In genomic region chr20:62928246-62928939, GRCh38 we compare ENCODE assay signal across 8 cellular contexts. TPM values are rescaled to one million over a fixed set of nuclear protein-coding genes. Genes with fewer than 3 reads are reported as not detected.
DNase-seq lines count a peak whose midpoint lies in the region; ATAC-seq lines count a peak whose summit lies in the region.

No MANE protein-coding gene starts in this region.

- CTCF ChIA-PET in activated CD4-positive, alpha-beta T cell treated with anti-CD3 and anti-CD28 coated beads for 36 hours (lab: Charles Lee), result interaction anchor here (0.9 to 3.9 kb wide), 5 partner anchors 8 to 28 kb away, joined by 3 to 15 read pairs (median 4); partner anchors contain the start of gene GID8

- peak overlapping the region; percentile 84 for H3K4me3 Mint-ChIP-seq in activated CD4-positive, alpha-beta T cell treated with anti-CD3 and anti-CD28 coated beads for 36 hours
- peak overlapping the region; percentile 90 to 97 (median 93) for H3K4me3 Mint-ChIP-seq in immature natural killer cell

- peaks cover 11% of the 10 kb centered on the region for H3K36me3 Mint-ChIP-seq in activated CD4-positive, alpha-beta T cell treated with anti-CD3 and anti-CD28 coated beads for 36 hours (ENCODE audit: low read depth)
- H3K36me3 Mint-ChIP-seq in immature natural killer cell, result peaks cover 0 to 3% (median 0%) of the 10 kb centered on the region in 3 donors

- H3K9me3 ChIP-seq in stomach smooth muscle (ENCODE audit: control insufficient read depth in 2 of 2, low read length in 2 of 2), result no peaks in the 10 kb centered on the region

- H3K4me1 Mint-ChIP-seq in activated CD4-positive, alpha-beta T cell treated with anti-CD3 and anti-CD28 coated beads for 36 hours, result peaks cover 65% of the 10 kb centered on the region
- H3K4me1 Mint-ChIP-seq in immature natural killer cell, result peaks cover 62 to 73% of the 10 kb centered on the region in 2 donors

- H3K27me3 ChIP-seq in stomach smooth muscle (ENCODE audit: control insufficient read depth in 1 of 2, insufficient read depth in 2 of 2, low read length in 2 of 2), result no peaks in the 10 kb centered on the region

- H3K27ac Mint-ChIP-seq in activated CD4-positive, alpha-beta T cell treated with anti-CD3 and anti-CD28 coated beads for 36 hours, result peak overlapping the region; percentile 52
- H3K27ac Mint-ChIP-seq in immature natural killer cell, result peak overlapping the region; percentile 73 to 96 (median 94)

- no peaks in the 10 kb centered on the region for H3K9me3 Mint-ChIP-seq in activated CD4-positive, alpha-beta T cell treated with anti-CD3 and anti-CD28 coated beads for 36 hours (ENCODE audit: low read depth)
- H3K9me3 Mint-ChIP-seq in immature natural killer cell, result no peaks in the 10 kb centered on the region

- H3K27me3 Mint-ChIP-seq in activated CD4-positive, alpha-beta T cell treated with anti-CD3 and anti-CD28 coated beads for 36 hours, result no peaks in the 10 kb centered on the region
- peaks cover 2 to 18% (median 8%) of the 10 kb centered on the region in 3 donors for H3K27me3 Mint-ChIP-seq in immature natural killer cell (ENCODE audit: low read depth in 3 of 3)

- intact Hi-C loops in activated CD4-positive, alpha-beta T cell treated with anti-CD3 and anti-CD28 coated beads for 36 hours (cut with DNase I, micrococcal nuclease), result loop anchor here (1.0 to 10.0 kb wide), 9 partner anchors 9 to 786 kb away; partner anchors contain the start of genes ARFGAP1 (in 1 of the 2), GMEB2 (in 1 of the 2), PSMA7 (in 1 of the 2) and RPS21 (in 1 of the 2)
- intact Hi-C loops in head of caudate nucleus (cut with DNase I), result no loop called here

- H3K9ac ChIP-seq in stomach smooth muscle (ENCODE audit: low read length in 2 of 2), result peak overlapping the region; percentile 47 to 52

- POLR2A ChIA-PET in activated CD4-positive, alpha-beta T cell treated with anti-CD3 and anti-CD28 coated beads for 36 hours (lab: Charles Lee), result interaction anchor here (1.1 to 2.9 kb wide), 2 partner anchors 9 to 16 kb away, joined by 8 to 18 read pairs; partner anchors contain the start of gene GID8

- H3K4me3 ChIP-seq in stomach smooth muscle (ENCODE audit: low read length in 2 of 2), result peak overlapping the region; percentile 50 to 64

- H3K4me1 ChIP-seq in stomach smooth muscle (ENCODE audit: control insufficient read depth, insufficient read depth, low read length), result peaks cover 34% of the 10 kb centered on the region

- peak; percentile 25 for DNase-seq in activated CD4-positive, alpha-beta T cell treated with anti-CD3 and anti-CD28 coated beads for 36 hours
- DNase-seq in activated CD4-positive, alpha-beta T cell treated with anti-CD3 and anti-CD28 coated beads, Interleukin-2, amount 50 U/mL, for 1 hour, result no peak
- DNase-seq in immature natural killer cell (peak in 1 of 3 donors; percentile 14), NCI-H1417 treated with DMSO at 0.1 percent for 48 hours (lab: John Stamatoyannopoulos, UW) (no peak), NAMALWA (ENCODE audit: low spot score) (no peak), head of caudate nucleus (no peak)

- peaks cover 0 to 1% of the 10 kb centered on the region in 2 donors for H3K36me3 ChIP-seq in stomach smooth muscle (ENCODE audit: control insufficient read depth in 2 of 2, insufficient read depth in 2 of 2, low read length in 2 of 2)

- H3K27ac ChIP-seq in angular gyrus (ENCODE audit: low read depth, low read length) (peak overlapping the region; percentile 16), stomach smooth muscle (ENCODE audit: low read length) (no peak overlapping the region)

- ATAC-seq in activated CD4-positive, alpha-beta T cell treated with anti-CD3 and anti-CD28 coated beads for 36 hours, result no peak

RNA-seq across cellular contexts. Expression of gene DIDO1, which starts 2.1 kb away (rescaled TPM):
- 10 to 100 TPM; 43.7 to 49.7 TPM for total RNA-seq in activated CD4-positive, alpha-beta T cell treated with anti-CD3 and anti-CD28 coated beads for 36 hours
- polyA plus RNA-seq in immature natural killer cell, result 10 to 100 TPM; 23.1 to 48.8 (median 37.7) TPM

RNA-seq across cellular contexts. Expression of gene GID8, which starts 9.6 kb away (rescaled TPM):
- total RNA-seq in activated CD4-positive, alpha-beta T cell treated with anti-CD3 and anti-CD28 coated beads for 36 hours, result 10 to 100 TPM; 30.7 to 39.9 TPM
- polyA plus RNA-seq in immature natural killer cell, result 10 to 100 TPM; 20.7 to 26.8 (median 21.3) TPM

RNA-seq across cellular contexts. Expression of gene SLC17A9, which starts 24.1 kb away (rescaled TPM):
- total RNA-seq in activated CD4-positive, alpha-beta T cell treated with anti-CD3 and anti-CD28 coated beads for 36 hours, result 10 to 100 TPM; 16.2 to 16.5 TPM
- polyA plus RNA-seq in immature natural killer cell, result 1 to 10 TPM in 2 of 3 donors, under 1 TPM in 1; 0.95 to 3.5 (median 2.0) TPM
